Comparison of ENCODE assay signal across 29 cellular contexts in the genomic region with DNA sequence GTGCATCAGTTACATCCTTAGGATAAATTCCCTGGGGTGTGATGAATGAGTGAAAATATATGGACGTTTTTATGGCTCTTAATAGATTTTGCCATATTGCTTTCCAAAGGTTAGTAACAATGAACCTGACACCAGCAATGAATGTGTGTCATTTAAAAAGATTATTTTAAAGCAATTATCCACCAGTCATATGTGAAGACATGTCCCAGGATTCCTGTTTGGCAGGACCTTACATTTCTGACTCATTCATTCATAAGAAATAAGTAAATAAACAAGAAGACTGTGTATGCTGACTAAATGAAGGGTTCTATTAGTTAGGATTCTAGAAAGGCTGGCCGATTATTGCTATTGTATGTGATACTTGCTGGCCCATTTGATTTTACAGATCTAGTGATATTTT.
DNase-seq lines count a peak whose midpoint lies in the region; ATAC-seq, FAIRE-seq and TF ChIP-seq lines count a peak whose summit lies in the region.
"Had no signal": no experiment of that assay in that cellular context is flagged by ENCODE, and none has a peak within 500 bp of the region (broad histone marks: within the 10 kb centered on the region; RNA-seq: fewer than 3 reads in every experiment).

No MANE protein-coding gene starts in this region.

- ATAC-seq in GM21515 (IDR thresholded peaks at IDR 0.05; ENCODE audit: unreplicated experiment) (no peak), HG03469 (IDR thresholded peaks at IDR 0.05; ENCODE audit: unreplicated experiment) (no peak)
- ATAC-seq: activated naive CD8-positive, alpha-beta T cell treated with anti-CD3 and anti-CD28 coated beads, Interleukin-2, amount 50 U/mL, for 24 hours; body of pancreas; CD8-positive, alpha-beta T cell; effector memory CD8-positive, alpha-beta T cell; psoas muscle; T-helper 17 cell had no signal

- DNase-seq in DMS153 (lab: John Stamatoyannopoulos, UW) (peak; percentile 22), DMS153 treated with DMSO at 0.1 percent for 48 hours (lab: John Stamatoyannopoulos, UW; ENCODE audit: unreplicated experiment) (no peak), NCI-H146 treated with DMSO at 0.1 percent for 48 hours (lab: John Stamatoyannopoulos, UW; ENCODE audit: unreplicated experiment) (peak; percentile 60), astrocyte of the hippocampus (ENCODE audit: low read depth, low spot score) (peak; percentile 24), keratinocyte (ENCODE audit: low read depth, low spot score) (no peak), lower leg skin (ENCODE audit: low spot score in 2 of 2) (no peak)
- DNase-seq: activated CD4-positive, alpha-beta T cell treated with anti-CD3 and anti-CD28 coated beads for 4 hours; activated CD8-positive, alpha-beta memory T cell treated with anti-CD3 and anti-CD28 coated beads for 24 hours; activated gamma-delta T cell treated with Interleukin-2 at 50 U/mL for 16 hours; activated naive CD8-positive, alpha-beta T cell treated with anti-CD3 and anti-CD28 coated beads, Interleukin-2, amount 50 U/mL, for 24 hours; activated T-cell treated with anti-CD3 and anti-CD28 coated beads, Interleukin-2, amount 50 U/mL, for 1 hour; body of pancreas; CD8-positive, alpha-beta T cell; effector memory CD8-positive, alpha-beta T cell; GF-D8; glutamatergic neuron; NCI-H1436 treated with DMSO at 0.1 percent for 48 hours; NCI-H2171; NCI-H524; psoas muscle; stimulated activated CD8-positive, alpha-beta memory T cell treated with anti-CD3 and anti-CD28 coated beads, Interleukin-4, amount 100 ng/mL, for 48 hours; stomach; T-helper 17 cell had no signal

- no peak for TF ChIP-seq POLR2A in lower leg skin (IDR thresholded peaks at IDR 0.05)

- H3K4me1 ChIP-seq in keratinocyte (ENCODE audit: control insufficient read depth, extremely low read depth, insufficient read depth, low read length), result peaks cover 33% of the 10 kb centered on the region
- H3K4me1 ChIP-seq: body of pancreas, psoas muscle, tibial nerve had no signal

- H3K4me3 ChIP-seq in keratinocyte (ENCODE audit: control insufficient read depth in 2 of 3, extremely low read depth in 1 of 3, insufficient read depth in 2 of 3, low read depth in 1 of 3, low read length in 3 of 3), result no peak overlapping the region
- no peak overlapping the region for H3K4me3 ChIP-seq in lower leg skin (ENCODE audit: low read depth, poor library complexity, severe bottlenecking)
- H3K4me3 ChIP-seq: body of pancreas, psoas muscle, stomach, tibial nerve had no signal

- H3K36me3 ChIP-seq in keratinocyte (ENCODE audit: control insufficient read depth in 2 of 2, extremely low read depth in 1 of 2, insufficient read depth in 2 of 2, low read length in 2 of 2), result no peaks in the 10 kb centered on the region
- H3K36me3 ChIP-seq: stomach, tibial nerve had no signal

- H3K27ac ChIP-seq in keratinocyte (ENCODE audit: control insufficient read depth, insufficient read depth, low read length), result no peak overlapping the region
- H3K27ac ChIP-seq: 22Rv1, body of pancreas, psoas muscle, stomach, tibial nerve had no signal

- peak overlapping the region; percentile 37 for H3K4me2 ChIP-seq in keratinocyte (ENCODE audit: control insufficient read depth, extremely low read depth, insufficient read depth, low read depth, low read length)

- H3K9ac ChIP-seq in keratinocyte (ENCODE audit: control insufficient read depth, extremely low read depth, insufficient read depth, low read length), result no peak overlapping the region

- no peaks in the 10 kb centered on the region for H4K20me1 ChIP-seq in keratinocyte (ENCODE audit: control insufficient read depth, extremely low read depth, insufficient read depth, low read length)

- no peak overlapping the region for H2AFZ ChIP-seq in keratinocyte (ENCODE audit: control insufficient read depth, low read length)

- WGBS in lower leg skin, 2 donors, result 41 to 48% methylated on average over 2 of the region's 2 CpGs

- H3K79me2 ChIP-seq in keratinocyte (ENCODE audit: control insufficient read depth, insufficient read depth, low read length), result no peaks in the 10 kb centered on the region

- intact Hi-C loops in lower leg skin (cut with DNase I; ENCODE audit: low total_unique reads), result no loop called here

- peak; percentile 43 for FAIRE-seq in keratinocyte (lab: Jason Lieb, UNC)
- FAIRE-seq: colon, H1 had no signal

- no peaks in the 10 kb centered on the region for H3K27me3 ChIP-seq in keratinocyte (ENCODE audit: control insufficient read depth, extremely low read depth, insufficient read depth, low read length)
- H3K27me3 ChIP-seq: body of pancreas, stomach, tibial nerve had no signal

- dilution Hi-C loops in keratinocyte (cut with MboI; ENCODE audit: extremely low pct_ligation_motif_present, low sequenced_read_pairs), result no loop called here

- TF ChIP-seq CTCF in keratinocyte (optimal IDR thresholded peaks at IDR 0.05 in 1 of 3, IDR thresholded peaks at IDR 0.05 in 1 of 3, conservative IDR thresholded peaks at IDR 0.05 in 1 of 3; ENCODE audit: extremely low read depth in 1 of 3, insufficient read depth in 2 of 3, low read length in 3 of 3) (no peak), lower leg skin (IDR thresholded peaks at IDR 0.05) (no peak)

- no peaks in the 10 kb centered on the region for H3K9me3 ChIP-seq in keratinocyte (ENCODE audit: control insufficient read depth, low read depth, low read length)
- H3K9me3 ChIP-seq: body of pancreas, psoas muscle, stomach, tibial nerve had no signal

- no peaks in the 10 kb centered on the region for H3K9me1 ChIP-seq in keratinocyte (ENCODE audit: control insufficient read depth, extremely low read depth, insufficient read depth, low read length)

Comparison
In these comparisons a context has a peak if more than half of its experiments do, and no peak if none do; other contexts are left out.
1. DNase-seq: peak in DMS153 (single experiment), NCI-H146 treated with DMSO at 0.1 percent for 48 hours (single experiment) and astrocyte of the hippocampus (single experiment); none in DMS153 treated with DMSO at 0.1 percent for 48 hours (single experiment), keratinocyte (single experiment) and lower leg skin (0 of 2).